ENCODE assay signal across 13 cellular contexts in the genomic region with DNA sequence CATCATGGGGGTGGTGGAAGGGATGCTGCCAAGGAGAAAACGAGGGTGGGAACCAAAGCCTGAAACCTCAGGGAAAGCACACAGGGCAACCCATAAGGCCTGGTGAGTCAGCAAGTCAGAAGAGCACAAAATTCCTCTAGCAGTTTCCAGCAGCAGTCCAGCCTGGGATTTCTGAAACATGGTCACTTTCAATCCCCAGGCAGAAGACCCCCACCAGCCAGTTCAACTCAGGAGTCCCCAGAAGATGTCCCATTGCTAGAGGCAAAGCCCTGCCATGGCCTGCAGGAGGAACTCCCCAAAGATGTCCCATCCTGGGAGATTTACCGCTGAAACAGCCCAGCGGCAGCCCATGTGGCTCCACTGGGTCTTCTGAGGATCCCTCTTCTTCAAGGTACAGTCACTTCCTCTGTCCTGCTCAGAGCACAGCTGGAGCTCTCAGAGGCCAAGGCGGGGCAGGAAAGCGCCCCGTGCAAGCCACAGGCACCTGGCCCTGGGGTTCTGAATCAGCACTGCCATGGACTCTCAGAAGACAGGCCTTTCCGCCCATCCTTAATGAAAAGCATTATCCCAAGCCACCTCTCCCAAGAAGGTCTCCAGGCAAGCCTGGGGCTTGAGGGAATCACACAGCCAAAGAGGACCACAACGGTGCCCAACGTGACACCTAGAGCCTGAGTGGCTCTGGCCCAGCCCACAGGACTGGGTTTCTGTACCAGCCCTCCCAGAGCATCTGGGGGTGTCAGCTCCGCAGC.
"Had no signal": no experiment of that assay in that cellular context is flagged by ENCODE, and none has a peak within 500 bp of the region (broad histone marks: within the 10 kb centered on the region; RNA-seq: fewer than 3 reads in every experiment).

No MANE protein-coding gene starts in this region.

- H3K4me1 ChIP-seq: body of pancreas, colonic mucosa, parathyroid adenoma had no signal

- H3K36me3 ChIP-seq: colonic mucosa, neutrophil had no signal

- DNase-seq: activated CD4-positive, alpha-beta T cell treated with anti-CD3 and anti-CD28 coated beads, Interleukin-2, amount 50 U/mL, for 1 hour; amniotic stem cell; body of pancreas; central memory CD4-positive, alpha-beta T cell; colonic mucosa; retina; stimulated activated CD4-positive, alpha-beta T cell treated with anti-CD3 and anti-CD28 coated beads, Interleukin-4, amount 100 ng/mL, for 4 hours; stimulated activated CD8-positive, alpha-beta memory T cell treated with anti-CD3 and anti-CD28 coated beads, Interleukin-4, amount 100 ng/mL, for 48 hours; stimulated activated naive CD8-positive, alpha-beta T cell treated with anti-CD3 and anti-CD28 coated beads, Interleukin-15, Interleukin-2, amounts not matched to agents 100 U/mL and 50 U/mL, for 24 hours had no signal

- H3K27ac ChIP-seq: body of pancreas, colonic mucosa, neutrophil, parathyroid adenoma had no signal

- H3K4me3 ChIP-seq: body of pancreas, colonic mucosa had no signal

- ATAC-seq: activated T-helper 17 cell treated with anti-CD3 and anti-CD28 coated beads, Interleukin-2, amount 50 U/mL, for 72 hours; body of pancreas; left colon; stimulated activated naive CD8-positive, alpha-beta T cell treated with anti-CD3 and anti-CD28 coated beads, Interleukin-15, Interleukin-2, amounts not matched to agents 100 U/mL and 50 U/mL, for 24 hours had no signal

- H3K27me3 ChIP-seq: body of pancreas, colonic mucosa, neutrophil had no signal

- H3K9me3 ChIP-seq: body of pancreas, colonic mucosa, neutrophil had no signal
